16 cellular contexts compared by ENCODE assay signal in the genomic region with DNA sequence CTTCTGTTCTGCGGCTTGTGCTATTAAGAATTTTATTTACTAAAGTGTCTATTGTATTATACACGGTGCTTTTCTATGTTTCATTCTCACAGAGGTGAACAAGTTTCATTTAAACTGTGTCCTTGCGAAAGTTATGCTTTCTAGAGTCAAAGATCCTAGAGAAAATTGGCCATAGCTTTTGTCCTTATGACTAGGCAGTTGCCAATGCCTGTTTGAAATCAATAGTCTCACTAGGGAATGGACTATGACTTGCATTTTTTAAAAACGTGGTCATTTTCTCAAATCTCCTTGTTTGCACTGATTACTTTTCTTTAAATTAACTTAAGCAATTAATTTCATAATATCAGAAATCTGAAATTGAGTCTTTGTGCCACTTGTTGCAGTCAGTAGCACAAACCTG.
DNase-seq lines count a peak whose midpoint lies in the region; ATAC-seq, FAIRE-seq and TF ChIP-seq lines count a peak whose summit lies in the region.
"Had no signal": no experiment of that assay in that cellular context is flagged by ENCODE, and none has a peak within 500 bp of the region (broad histone marks: within the 10 kb centered on the region; RNA-seq: fewer than 3 reads in every experiment).

No MANE protein-coding gene starts in this region.

- WGBS in pancreas, 2 donors = 15 to 26% methylated on average over 4 of the region's 4 CpGs

- POLR2A ChIA-PET in HEK293 (lab: Yijun Ruan, JAX) = no interaction called here

- H3K36me3 Mint-ChIP-seq in CD14-positive monocyte = no peaks in the 10 kb centered on the region

- peaks cover 2% of the 10 kb centered on the region for H3K4me1 Mint-ChIP-seq in CD14-positive monocyte

- peaks cover 0 to 1% (median 0%) of the 10 kb centered on the region in 3 donors for H3K27me3 Mint-ChIP-seq in CD14-positive monocyte (ENCODE audit: low read depth in 3 of 3)

- TF ChIP-seq CTCF in AG10803 (conservative IDR thresholded peaks at IDR 0.05; ENCODE audit: low read length) (no peak), HEK293 (tag by site-specific recombination; IDR thresholded peaks at IDR 0.05) (no peak), pancreas (IDR thresholded peaks at IDR 0.05) (no peak), CD14-positive monocyte (IDR thresholded peaks at IDR 0.05) (no peak)

- H3K27ac ChIP-seq in HEK293 (ENCODE audit: extremely low read depth, low read depth, low read length) = peak overlapping the region; percentile 1; the same call in 1 of the 2 replicates
- H3K27ac ChIP-seq in pancreas = no peak overlapping the region
- H3K27ac ChIP-seq: coronary artery, testis had no signal

- peaks cover 0 to 3% (median 0%) of the 10 kb centered on the region in 7 donors for H3K9me3 Mint-ChIP-seq in CD14-positive monocyte

- H3K4me3 ChIP-seq in AG10803 (ENCODE audit: low read length) (peak overlapping the region; percentile 60), HEK293 (ENCODE audit: low read depth, low read length) (no peak overlapping the region), pancreas (no peak overlapping the region)
- H3K4me3 ChIP-seq: coronary artery, testis had no signal

- H3K4me3 Mint-ChIP-seq in CD14-positive monocyte = no peak overlapping the region

- CTCF ChIA-PET in HEK293 (lab: Yijun Ruan, JAX) = no interaction called here

- ATAC-seq in pancreas = peak; percentile 29 to 63 (median 51)
- ATAC-seq in HG03025 (IDR thresholded peaks at IDR 0.05; ENCODE audit: low FRiP score, unreplicated experiment) = no peak
- ATAC-seq: sciatic nerve had no signal

- H3K9me3 ChIP-seq in HEK293 (ENCODE audit: control insufficient read depth, insufficient read depth, low read depth, low read length) = no peaks in the 10 kb centered on the region
- no peaks in the 10 kb centered on the region for H3K9me3 ChIP-seq in pancreas
- H3K9me3 ChIP-seq: testis had no signal

- peak; percentile 72 for FAIRE-seq in pancreas (lab: Jason Lieb, UNC)

- H3K36me3 ChIP-seq in HEK293 (ENCODE audit: control insufficient read depth in 2 of 2, insufficient read depth in 1 of 2, low read length in 2 of 2) (no peaks in the 10 kb centered on the region), pancreas (no peaks in the 10 kb centered on the region)

- H3K27ac Mint-ChIP-seq in CD14-positive monocyte = no peak overlapping the region

- DNase-seq in AG10803 (ENCODE audit: low read depth) (no peak), fibroblast of gingiva (ENCODE audit: low read depth) (peak; percentile 34), pancreas (no peak), AG20443 (ENCODE audit: low spot score) (no peak), CD14-positive monocyte (ENCODE audit: low spot score) (no peak), OCI-M1 (lab: John Stamatoyannopoulos, UW) (no peak)
- DNase-seq: activated CD4-positive, alpha-beta T cell treated with anti-CD3 and anti-CD28 coated beads for 1 hour; activated effector memory CD4-positive, alpha-beta T cell treated with anti-CD3 and anti-CD28 coated beads, Interleukin-2, amount 50 U/mL, for 16 hours; DMS79; NCI-H226; stimulated activated CD4-positive, alpha-beta T cell treated with anti-CD3 and anti-CD28 coated beads, Interleukin-2, amount 100 ng/mL, for 48 hours; testis had no signal

- H3K27me3 ChIP-seq in pancreas = no peaks in the 10 kb centered on the region
- H3K27me3 ChIP-seq: testis had no signal

- H3K4me1 ChIP-seq in HEK293 (ENCODE audit: control insufficient read depth, insufficient read depth, low read length) = no peaks in the 10 kb centered on the region
- no peaks in the 10 kb centered on the region for H3K4me1 ChIP-seq in pancreas
- H3K4me1 ChIP-seq: testis had no signal

- intact Hi-C loops in pancreas (cut with DNase I) (no loop called here), CD14-positive monocyte (cut with micrococcal nuclease) (no loop called here)

TF ChIP-seq in HEK293, 187 proteins besides CTCF, POLR2A, EP300 and RAD21:
- TF ChIP-seq, protein P1, sequence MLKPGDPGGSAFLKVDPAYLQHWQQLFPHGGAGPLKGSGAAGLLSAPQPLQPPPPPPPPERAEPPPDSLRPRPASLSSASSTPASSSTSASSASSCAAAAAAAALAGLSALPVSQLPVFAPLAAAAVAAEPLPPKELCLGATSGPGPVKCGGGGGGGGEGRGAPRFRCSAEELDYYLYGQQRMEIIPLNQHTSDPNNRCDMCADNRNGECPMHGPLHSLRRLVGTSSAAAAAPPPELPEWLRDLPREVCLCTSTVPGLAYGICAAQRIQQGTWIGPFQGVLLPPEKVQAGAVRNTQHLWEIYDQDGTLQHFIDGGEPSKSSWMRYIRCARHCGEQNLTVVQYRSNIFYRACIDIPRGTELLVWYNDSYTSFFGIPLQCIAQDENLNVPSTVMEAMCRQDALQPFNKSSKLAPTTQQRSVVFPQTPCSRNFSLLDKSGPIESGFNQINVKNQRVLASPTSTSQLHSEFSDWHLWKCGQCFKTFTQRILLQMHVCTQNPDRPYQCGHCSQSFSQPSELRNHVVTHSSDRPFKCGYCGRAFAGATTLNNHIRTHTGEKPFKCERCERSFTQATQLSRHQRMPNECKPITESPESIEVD (tag by site-specific recombination; IDR thresholded peaks at IDR 0.05) = no peak
- no peak for TF ChIP-seq ZNF600 (tag by site-specific recombination; IDR thresholded peaks at IDR 0.05)
- no peak for TF ChIP-seq ZNF558 (tag by site-specific recombination; IDR thresholded peaks at IDR 0.05)
- no peak for TF ChIP-seq ZBTB7A (tag by site-specific recombination; IDR thresholded peaks at IDR 0.05; ENCODE audit: low read depth)
- TF ChIP-seq ZNF175 (tag by site-specific recombination; IDR thresholded peaks at IDR 0.05) = no peak
- no peak for TF ChIP-seq KLF1 (tag by site-specific recombination; IDR thresholded peaks at IDR 0.05)
- no peak for TF ChIP-seq ZNF654 (tag by site-specific recombination; IDR thresholded peaks at IDR 0.05; ENCODE audit: low read depth)
- TF ChIP-seq, protein P2, sequence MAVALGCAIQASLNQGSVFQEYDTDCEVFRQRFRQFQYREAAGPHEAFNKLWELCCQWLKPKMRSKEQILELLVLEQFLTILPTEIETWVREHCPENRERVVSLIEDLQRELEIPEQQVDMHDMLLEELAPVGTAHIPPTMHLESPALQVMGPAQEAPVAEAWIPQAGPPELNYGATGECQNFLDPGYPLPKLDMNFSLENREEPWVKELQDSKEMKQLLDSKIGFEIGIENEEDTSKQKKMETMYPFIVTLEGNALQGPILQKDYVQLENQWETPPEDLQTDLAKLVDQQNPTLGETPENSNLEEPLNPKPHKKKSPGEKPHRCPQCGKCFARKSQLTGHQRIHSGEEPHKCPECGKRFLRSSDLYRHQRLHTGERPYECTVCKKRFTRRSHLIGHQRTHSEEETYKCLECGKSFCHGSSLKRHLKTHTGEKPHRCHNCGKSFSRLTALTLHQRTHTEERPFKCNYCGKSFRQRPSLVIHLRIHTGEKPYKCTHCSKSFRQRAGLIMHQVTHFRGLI (tag by site-specific recombination; IDR thresholded peaks at IDR 0.05) = no peak
- no peak for TF ChIP-seq ZNF624 (tag by site-specific recombination; IDR thresholded peaks at IDR 0.05)
- TF ChIP-seq, protein P3, sequence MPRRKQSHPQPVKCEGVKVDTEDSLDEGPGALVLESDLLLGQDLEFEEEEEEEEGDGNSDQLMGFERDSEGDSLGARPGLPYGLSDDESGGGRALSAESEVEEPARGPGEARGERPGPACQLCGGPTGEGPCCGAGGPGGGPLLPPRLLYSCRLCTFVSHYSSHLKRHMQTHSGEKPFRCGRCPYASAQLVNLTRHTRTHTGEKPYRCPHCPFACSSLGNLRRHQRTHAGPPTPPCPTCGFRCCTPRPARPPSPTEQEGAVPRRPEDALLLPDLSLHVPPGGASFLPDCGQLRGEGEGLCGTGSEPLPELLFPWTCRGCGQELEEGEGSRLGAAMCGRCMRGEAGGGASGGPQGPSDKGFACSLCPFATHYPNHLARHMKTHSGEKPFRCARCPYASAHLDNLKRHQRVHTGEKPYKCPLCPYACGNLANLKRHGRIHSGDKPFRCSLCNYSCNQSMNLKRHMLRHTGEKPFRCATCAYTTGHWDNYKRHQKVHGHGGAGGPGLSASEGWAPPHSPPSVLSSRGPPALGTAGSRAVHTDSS (tag by site-specific recombination; IDR thresholded peaks at IDR 0.05) = no peak
- TF ChIP-seq ZNF10 (tag by site-specific recombination; IDR thresholded peaks at IDR 0.05) = no peak
- TF ChIP-seq OSR2 (tag by site-specific recombination; IDR thresholded peaks at IDR 0.05) = no peak
